Comparison of ENCODE assay signal across 25 cellular contexts in the genomic region with DNA sequence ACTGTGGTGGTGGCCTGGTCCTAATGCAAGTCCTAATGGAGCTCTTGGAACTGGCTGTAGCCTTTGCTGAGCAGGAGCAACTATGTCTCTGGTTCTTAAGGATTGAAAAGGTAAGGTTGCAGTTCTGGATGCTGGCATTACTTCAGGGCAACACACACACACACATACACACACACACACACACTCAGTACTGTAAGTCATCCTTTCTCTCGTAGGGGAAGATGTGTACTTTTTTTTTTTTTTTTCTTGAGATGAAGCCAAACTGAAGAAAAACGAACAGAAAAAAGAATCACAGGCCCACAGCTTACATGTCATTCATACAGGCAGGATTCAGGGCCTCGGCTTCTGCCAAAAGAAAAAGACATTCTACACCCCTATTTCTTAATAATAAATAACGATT.
DNase-seq lines count a peak whose midpoint lies in the region; ATAC-seq and TF ChIP-seq lines count a peak whose summit lies in the region.
"Had no signal": no experiment of that assay in that cellular context is flagged by ENCODE, and none has a peak within 500 bp of the region (broad histone marks: within the 10 kb centered on the region; RNA-seq: fewer than 3 reads in every experiment).

No MANE protein-coding gene starts in this region.

- intact Hi-C loops in left ventricle myocardium inferior (cut with micrococcal nuclease): loop anchor here (10.0 kb wide), 1 partner anchor 1206 kb away; no protein-coding TSS in a partner anchor
- intact Hi-C loops in right cardiac atrium (cut with DNase I): loop anchor here in 3 of 4 donors (10.0 kb wide), 3 partner anchors 276 to 1206 kb away; a partner anchor contains a TSS
- intact Hi-C loops in tibial artery (cut with DNase I; ENCODE audit: low total_unique reads): loop anchor here (10.0 kb wide), 2 partner anchors 276 to 1206 kb away; no protein-coding TSS in a partner anchor

- no peaks in the 10 kb centered on the region for H3K9me3 Mint-ChIP-seq in mesothelial cell of epicardium
- no peaks in the 10 kb centered on the region for H3K9me3 Mint-ChIP-seq in osteocyte (ENCODE audit: unreplicated experiment)
- H3K9me3 Mint-ChIP-seq: endodermal cell; immature natural killer cell; stimulated activated memory B cell treated with anti-CD40 and anti-IgM and Interleukin-4, amounts not matched to agents 10 μg/mL and 1 μg/mL and 100 μg/mL, for 72 hours had no signal

- no peaks in the 10 kb centered on the region for H3K9me3 ChIP-seq in left ventricle myocardium inferior (replicated peaks)
- H3K9me3 ChIP-seq in right cardiac atrium (ENCODE audit: control insufficient read depth, low read length): no peaks in the 10 kb centered on the region
- H3K9me3 ChIP-seq in tibial artery: no peaks in the 10 kb centered on the region
- H3K9me3 ChIP-seq: BLaER1, colonic mucosa, SJCRH30, testis had no signal

- H3K36me3 Mint-ChIP-seq in mesothelial cell of epicardium: no peaks in the 10 kb centered on the region
- H3K36me3 Mint-ChIP-seq in osteocyte (ENCODE audit: unreplicated experiment): no peaks in the 10 kb centered on the region
- H3K36me3 Mint-ChIP-seq: immature natural killer cell; stimulated activated memory B cell treated with anti-CD40 and anti-IgM and Interleukin-4, amounts not matched to agents 10 μg/mL and 1 μg/mL and 100 μg/mL, for 72 hours had no signal

- TF ChIP-seq CTCF in left ventricle myocardium inferior (IDR thresholded peaks at IDR 0.05; ENCODE audit: borderline replicate concordance): no peak
- no peak for TF ChIP-seq CTCF in brain microvascular endothelial cell (IDR thresholded peaks at IDR 0.05; ENCODE audit: low read depth, low read length, missing control alignments)
- no peak for TF ChIP-seq CTCF in mesothelial cell of epicardium (IDR thresholded peaks at IDR 0.05; ENCODE audit: unreplicated experiment)
- no peak for TF ChIP-seq CTCF in tibial artery (IDR thresholded peaks at IDR 0.05)
- no peak for TF ChIP-seq CTCF in osteocyte (IDR thresholded peaks at IDR 0.05)

- peaks cover 8% of the 10 kb centered on the region for H3K27me3 Mint-ChIP-seq in mesothelial cell of epicardium (ENCODE audit: low read depth)
- H3K27me3 Mint-ChIP-seq in osteocyte (ENCODE audit: unreplicated experiment): peaks cover 3% of the 10 kb centered on the region

- H3K4me1 ChIP-seq in left ventricle myocardium inferior: peaks cover 28% of the 10 kb centered on the region
- peaks cover 4% of the 10 kb centered on the region for H3K4me1 ChIP-seq in right cardiac atrium (ENCODE audit: control insufficient read depth, insufficient read depth, low read length)
- peaks cover 0 to 48% (median 12%) of the 10 kb centered on the region in 4 donors for H3K4me1 ChIP-seq in tibial artery
- H3K4me1 ChIP-seq: colonic mucosa, parathyroid adenoma, SJCRH30 had no signal

- ATAC-seq in right cardiac atrium (no peak), HG03460 (IDR thresholded peaks at IDR 0.05; ENCODE audit: unreplicated experiment) (no peak), GM21390 (IDR thresholded peaks at IDR 0.05; ENCODE audit: unreplicated experiment) (no peak)
- ATAC-seq: Panc1; stimulated activated memory B cell treated with anti-CD40 and anti-IgM and Interleukin-4, amounts not matched to agents 10 μg/mL and 1 μg/mL and 100 μg/mL, for 72 hours had no signal

- H3K4me3 Mint-ChIP-seq in mesothelial cell of epicardium (no peak overlapping the region), osteocyte (ENCODE audit: unreplicated experiment) (no peak overlapping the region)
- H3K4me3 Mint-ChIP-seq: endodermal cell; immature natural killer cell; stimulated activated memory B cell treated with anti-CD40 and anti-IgM and Interleukin-4, amounts not matched to agents 10 μg/mL and 1 μg/mL and 100 μg/mL, for 72 hours had no signal

- DNase-seq in left ventricle myocardium inferior (no peak), right cardiac atrium (no peak), brain microvascular endothelial cell (peak; percentile 20), mesothelial cell of epicardium (ENCODE audit: low spot score in 2 of 2, unreplicated experiment in 2 of 2) (no peak), tibial artery (no peak), osteocyte (ENCODE audit: extremely low spot score, unreplicated experiment) (no peak)
- DNase-seq: activated CD4-positive, alpha-beta T cell treated with anti-CD3 and anti-CD28 coated beads, Interleukin-2, amount 50 U/mL, for 1 hour; activated CD8-positive, alpha-beta memory T cell treated with anti-CD3 and anti-CD28 coated beads, Interleukin-2, amount 50 U/mL, for 4 hours; activated gamma-delta T cell; amniotic stem cell; colonic mucosa; endodermal cell; GF-D8; immature natural killer cell; KG1; NCI-H2029 treated with DMSO at 0.1 percent for 48 hours; NCI-H510A; testis had no signal

- H3K36me3 ChIP-seq in left ventricle myocardium inferior (no peaks in the 10 kb centered on the region), brain microvascular endothelial cell (replicated peaks) (no peaks in the 10 kb centered on the region), tibial artery (no peaks in the 10 kb centered on the region)
- H3K36me3 ChIP-seq: BLaER1, colonic mucosa, SJCRH30 had no signal

- H3K27ac ChIP-seq in left ventricle myocardium inferior (replicated peaks) (peak overlapping the region; percentile 82), right cardiac atrium (ENCODE audit: low read length) (no peak overlapping the region), brain microvascular endothelial cell (no peak overlapping the region), tibial artery (peak overlapping the region; percentile 13 to 54)
- H3K27ac ChIP-seq: BLaER1, colonic mucosa, parathyroid adenoma, SJCRH30, testis had no signal

- whole genome bisulfite sequencing in right cardiac atrium: 56% methylated on average over 4 of the region's 4 CpGs

- no peaks in the 10 kb centered on the region for H3K27me3 ChIP-seq in left ventricle myocardium inferior (ENCODE audit: low read depth)
- H3K27me3 ChIP-seq in right cardiac atrium (ENCODE audit: control insufficient read depth, insufficient read depth): no peaks in the 10 kb centered on the region
- H3K27me3 ChIP-seq in brain microvascular endothelial cell (replicated peaks): no peaks in the 10 kb centered on the region
- no peaks in the 10 kb centered on the region for H3K27me3 ChIP-seq in tibial artery
- H3K27me3 ChIP-seq: colonic mucosa, testis had no signal

- H3K4me1 Mint-ChIP-seq in mesothelial cell of epicardium (peaks cover 31% of the 10 kb centered on the region), osteocyte (ENCODE audit: unreplicated experiment) (peaks cover 2% of the 10 kb centered on the region)

- in situ Hi-C loops in brain microvascular endothelial cell (cut with HindIII; ENCODE audit: low pct_ligation_motif_present, low sequenced_read_pairs): no loop called here

- H3K4me3 ChIP-seq in left ventricle myocardium inferior (no peak overlapping the region), right cardiac atrium (ENCODE audit: low read length) (no peak overlapping the region), brain microvascular endothelial cell (ENCODE audit: low read depth, low read length) (no peak overlapping the region), tibial artery (no peak overlapping the region)
- H3K4me3 ChIP-seq: BLaER1, colonic mucosa, SJCRH30, testis had no signal

- H3K27ac Mint-ChIP-seq in mesothelial cell of epicardium (peak overlapping the region; percentile 69), osteocyte (ENCODE audit: unreplicated experiment) (no peak overlapping the region)
- H3K27ac Mint-ChIP-seq: endodermal cell; stimulated activated memory B cell treated with anti-CD40 and anti-IgM and Interleukin-4, amounts not matched to agents 10 μg/mL and 1 μg/mL and 100 μg/mL, for 72 hours had no signal

Comparison
In these comparisons a context has a peak if more than half of its experiments do, and no peak if none do; other contexts are left out.
1. H3K27ac ChIP-seq: peak in left ventricle myocardium inferior (single experiment) and tibial artery (2 of 2); none in right cardiac atrium (single experiment) and brain microvascular endothelial cell (single experiment).